ENCODE assay signal across 13 cellular contexts in genomic region chr6:36660771-36661471, GRCh38. TPM values are rescaled to one million over a fixed set of nuclear protein-coding genes. Genes with fewer than 3 reads are reported as not detected.
DNase-seq lines count a peak whose midpoint lies in the region; ATAC-seq and TF ChIP-seq lines count a peak whose summit lies in the region.
"Had no signal": no experiment of that assay in that cellular context is flagged by ENCODE, and none has a peak within 500 bp of the region (broad histone marks: within the 10 kb centered on the region; RNA-seq: fewer than 3 reads in every experiment).

No MANE protein-coding gene starts in this region.

- DNase-seq in DMS53 (lab: John Stamatoyannopoulos, UW) (peak; percentile 51), DMS53 treated with DMSO at 0.1 percent for 48 hours (lab: John Stamatoyannopoulos, UW; ENCODE audit: unreplicated experiment) (no peak), Right ventricle myocardium inferior (ENCODE audit: missing footprints) (peak; percentile 85), upper lobe of right lung (peak; percentile 89), MG63 (no peak), NCI-H748 treated with DMSO at 0.1 percent for 48 hours (lab: John Stamatoyannopoulos, UW) (no peak)
- DNase-seq: activated CD4-positive, alpha-beta memory T cell treated with anti-CD3 and anti-CD28 coated beads, Interleukin-2, amount 10 ng/mL, durations not matched to agents 7 days and 5 days; NCI-H2029 treated with DMSO at 0.1 percent for 48 hours; SK-N-SH; stimulated activated CD4-positive, alpha-beta T cell treated with anti-CD3 and anti-CD28 coated beads, Interleukin-12 subunit alpha, Interleukin-12 subunit beta, amount 100 ng/mL, for 4 hours had no signal

- H3K27ac ChIP-seq in mucosa of rectum (ENCODE audit: low read depth in 2 of 2, low read length in 2 of 2) (no peak overlapping the region), upper lobe of right lung (no peak overlapping the region)
- H3K27ac ChIP-seq: 22Rv1 had no signal

- H3K9me3 ChIP-seq in mucosa of rectum (ENCODE audit: control insufficient read depth in 2 of 2, low read length in 2 of 2) (no peaks in the 10 kb centered on the region), upper lobe of right lung (no peaks in the 10 kb centered on the region), MG63 (no peaks in the 10 kb centered on the region)
- H3K9me3 ChIP-seq: SK-N-SH had no signal

- H3K9ac ChIP-seq in mucosa of rectum (ENCODE audit: low read depth in 1 of 2, low read length in 2 of 2), result peak overlapping the region in 1 of 2 donors; percentile 18
- H3K9ac ChIP-seq: SK-N-SH had no signal

- H3K4me1 ChIP-seq in mucosa of rectum (ENCODE audit: control insufficient read depth in 2 of 2, insufficient read depth in 2 of 2, low read length in 2 of 2), result peaks cover 11 to 19% of the 10 kb centered on the region in 2 donors
- H3K4me1 ChIP-seq in upper lobe of right lung, result peaks cover 6% of the 10 kb centered on the region

- H3K36me3 ChIP-seq in mucosa of rectum (ENCODE audit: control insufficient read depth in 2 of 2, insufficient read depth in 2 of 2, low read length in 2 of 2) (no peaks in the 10 kb centered on the region), upper lobe of right lung (no peaks in the 10 kb centered on the region), MG63 (no peaks in the 10 kb centered on the region)

- intact Hi-C loops in Right ventricle myocardium inferior (cut with DNase I), result no loop called here
- intact Hi-C loops in upper lobe of right lung (cut with DNase I), result no loop called here

- ATAC-seq in Right ventricle myocardium inferior (peak; percentile 77), upper lobe of right lung (peak; percentile 94), GM19328 (IDR thresholded peaks at IDR 0.05; ENCODE audit: unreplicated experiment) (no peak)

- no peak for TF ChIP-seq CTCF in upper lobe of right lung (IDR thresholded peaks at IDR 0.05)

- no peaks in the 10 kb centered on the region for H3K27me3 ChIP-seq in mucosa of rectum (ENCODE audit: control insufficient read depth in 2 of 2, insufficient read depth in 2 of 2, low read length in 2 of 2)
- H3K27me3 ChIP-seq in upper lobe of right lung, result no peaks in the 10 kb centered on the region
- H3K27me3 ChIP-seq in MG63, result no peaks in the 10 kb centered on the region

- peak overlapping the region; percentile 22 to 37 for H3K4me3 ChIP-seq in mucosa of rectum (ENCODE audit: low read length in 2 of 2)
- peak overlapping the region; percentile 39 for H3K4me3 ChIP-seq in upper lobe of right lung
- H3K4me3 ChIP-seq in MG63, result no peak overlapping the region

RNA-seq across cellular contexts. Expression of gene CDKN1A, which starts 17.6 kb away (rescaled TPM):
- 63.8 TPM for total RNA-seq in Right ventricle myocardium inferior
- total RNA-seq in upper lobe of right lung, result 151 TPM
- 15.8 and 25.8 TPM in 2 replicates for total RNA-seq in MG63 (2014; rRNA removed; shearing (Covaris generic); ENCODE audit: low replicate concordance)

RNA-seq across cellular contexts. Expression of gene RAB44, which starts 36.7 kb away (rescaled TPM):
- 0.08 TPM for total RNA-seq in Right ventricle myocardium inferior
- 0.96 TPM for total RNA-seq in upper lobe of right lung
- not detected in 2 replicates for total RNA-seq in MG63 (2014; rRNA removed; shearing (Covaris generic); ENCODE audit: low replicate concordance)

Comparison
In these comparisons a context has a peak if more than half of its experiments do, and no peak if none do; other contexts are left out.
1. DNase-seq: peak in DMS53 (single experiment), Right ventricle myocardium inferior (single experiment) and upper lobe of right lung (single experiment); none in DMS53 treated with DMSO at 0.1 percent for 48 hours (single experiment), MG63 (single experiment) and NCI-H748 treated with DMSO at 0.1 percent for 48 hours (single experiment).